In genomic region chr15:96130734-96131133, GRCh38 we compare ENCODE assay signal across 13 cellular contexts.
A peak's percentile ranks its signal among the peaks of the same experiment; 100 is the strongest.
DNase-seq lines count a peak whose midpoint lies in the region; ATAC-seq and TF ChIP-seq lines count a peak whose summit lies in the region.
"Had no signal": no experiment of that assay in that cellular context is flagged by ENCODE, and none has a peak within 500 bp of the region (broad histone marks: within the 10 kb centered on the region; RNA-seq: fewer than 3 reads in every experiment).

No MANE protein-coding gene starts in this region.

- H3K4me1 ChIP-seq in Loucy (ENCODE audit: insufficient read depth, low read length, poor library complexity, severe bottlenecking) = peaks cover 5% of the 10 kb centered on the region
- H3K4me1 ChIP-seq in PC-3 (ENCODE audit: insufficient read depth, low read length) = peaks cover 2% of the 10 kb centered on the region
- no peaks in the 10 kb centered on the region for H3K4me1 ChIP-seq in tibial nerve
- H3K4me1 ChIP-seq: BE2C, HAP-1 had no signal

- no peaks in the 10 kb centered on the region for H3K9me3 ChIP-seq in Loucy (ENCODE audit: insufficient read depth, low read depth, low read length)
- H3K9me3 ChIP-seq in PC-3 (ENCODE audit: low read length) = no peaks in the 10 kb centered on the region
- H3K9me3 ChIP-seq in tibial nerve = no peaks in the 10 kb centered on the region
- H3K9me3 ChIP-seq: A549, BE2C, HAP-1 had no signal

- H3K4me3 ChIP-seq in Loucy (ENCODE audit: low read length, poor library complexity, severe bottlenecking) = no peak overlapping the region
- H3K4me3 ChIP-seq in PC-3 (ENCODE audit: low read length) = no peak overlapping the region
- no peak overlapping the region for H3K4me3 ChIP-seq in tibial nerve
- H3K4me3 ChIP-seq: A549, HAP-1 had no signal

- H3F3A ChIP-seq in Loucy (ENCODE audit: low read depth) (no peaks in the 10 kb centered on the region), PC-3 (ENCODE audit: low read length, unreplicated experiment) (no peaks in the 10 kb centered on the region)

- H3K79me2 ChIP-seq in Loucy (ENCODE audit: insufficient read depth, low read length) (no peaks in the 10 kb centered on the region), PC-3 (ENCODE audit: low read length) (no peaks in the 10 kb centered on the region)

- no peak overlapping the region for H2AFZ ChIP-seq in Loucy (ENCODE audit: low read length)
- no peak overlapping the region for H2AFZ ChIP-seq in PC-3 (ENCODE audit: low read length)

- CTCF ChIA-PET in PC-3 (lab: Charles Lee) = no interaction called here

- H3K27ac ChIP-seq in PC-3 (ENCODE audit: low read length) (no peak overlapping the region), tibial nerve (no peak overlapping the region)
- H3K27ac ChIP-seq: A549, C4-2B had no signal

- no TSS peak for BruUV-seq in PC-3 (replicated peaks; lab: Mats Ljungman, UMichigan)

- intact Hi-C loops in PC-3 (cut with micrococcal nuclease) (no loop called here), head of caudate nucleus (cut with DNase I) (no loop called here)

- H3K9me2 ChIP-seq in Loucy (replicated peaks; ENCODE audit: low read depth, low read length) = no peaks in the 10 kb centered on the region
- no peaks in the 10 kb centered on the region for H3K9me2 ChIP-seq in PC-3 (replicated peaks; ENCODE audit: low read length)

- WGBS in tibial nerve, 2 donors = 24 to 25% methylated on average over 1 of the region's 1 CpG

- TF ChIP-seq POLR2A in tibial nerve (IDR thresholded peaks at IDR 0.05) = no peak

- ATAC-seq in PC-3 = no peak
- ATAC-seq: A549 had no signal

- no peak for TF ChIP-seq EP300 in tibial nerve (IDR thresholded peaks at IDR 0.05)

- H3K27me3 ChIP-seq in Loucy (ENCODE audit: insufficient read depth, low read length, poor library complexity, severe bottlenecking) = no peaks in the 10 kb centered on the region
- H3K27me3 ChIP-seq in PC-3 (ENCODE audit: low read length) = no peaks in the 10 kb centered on the region
- H3K27me3 ChIP-seq in tibial nerve = no peaks in the 10 kb centered on the region
- H3K27me3 ChIP-seq: BE2C had no signal

- TF ChIP-seq CTCF in Loucy (conservative IDR thresholded peaks at IDR 0.05; ENCODE audit: low read length) (no peak), PC-3 (conservative IDR thresholded peaks at IDR 0.05; ENCODE audit: low read depth, low read length) (no peak), tibial nerve (IDR thresholded peaks at IDR 0.05) (no peak)

- H3K4me2 ChIP-seq in Loucy (ENCODE audit: low read depth, low read length, poor library complexity, severe bottlenecking) (peak overlapping the region; percentile 1), PC-3 (ENCODE audit: low read length) (no peak overlapping the region)
- H3K4me2 ChIP-seq: A549 had no signal

- H3K9ac ChIP-seq in Loucy (ENCODE audit: low read depth, low read length, poor library complexity, severe bottlenecking) (no peak overlapping the region), PC-3 (ENCODE audit: low read length) (no peak overlapping the region)

- POLR2A ChIA-PET in PC-3 (lab: Charles Lee; ENCODE audit: unreplicated experiment) = no interaction called here

- H4K20me1 ChIP-seq in Loucy (ENCODE audit: insufficient read depth, low read length, poor library complexity, severe bottlenecking) (no peaks in the 10 kb centered on the region), PC-3 (ENCODE audit: low read length) (no peaks in the 10 kb centered on the region)

- H3K36me3 ChIP-seq in Loucy (ENCODE audit: insufficient read depth, low read length) (no peaks in the 10 kb centered on the region), PC-3 (ENCODE audit: low read depth, low read length) (no peaks in the 10 kb centered on the region), tibial nerve (peaks cover 0 to 4% (median 0%) of the 10 kb centered on the region in 3 donors)
- H3K36me3 ChIP-seq: BE2C, HAP-1 had no signal

- DNase-seq in PC-3 = peak; percentile 13
- DNase-seq in dermis microvascular lymphatic vessel endothelial cell (ENCODE audit: low read depth in 2 of 2) = peak; percentile 18 to 28
- no peak for DNase-seq in Kasumi-1 (lab: John Stamatoyannopoulos, UW)
- no peak for DNase-seq in tibial nerve (ENCODE audit: low spot score in 2 of 2)
- DNase-seq in head of caudate nucleus = no peak
- DNase-seq: BE2C; CD4-positive, alpha-beta memory T cell; DND-41; GDM1 had no signal

Comparison
In these comparisons a context has a peak if more than half of its experiments do, and no peak if none do; other contexts are left out.
1. DNase-seq: peak in PC-3 (single experiment) and dermis microvascular lymphatic vessel endothelial cell (2 of 2); none in Kasumi-1 (0 of 2), tibial nerve (0 of 2) and head of caudate nucleus (0 of 42).